Comparison of ENCODE assay signal across 8 cellular contexts in genomic region chr16:31458835-31459721, GRCh38. TPM values are rescaled to one million over a fixed set of nuclear protein-coding genes. Genes with fewer than 3 reads are reported as not detected.
DNase-seq lines count a peak whose midpoint lies in the region; ATAC-seq, FAIRE-seq and TF ChIP-seq lines count a peak whose summit lies in the region.

TSS of gene ARMC5 (plus strand) at chr16:31459501. CDS start at chr16:31459525, 24 bp downstream.

- peak within 1 kb of the TSS; percentile 94 for H3K4me3 ChIP-seq in upper lobe of right lung

- intact Hi-C loops in cardiac septum (cut with DNase I) = loop anchor here (5.0 to 10.0 kb wide), 5 partner anchors 48 to 504 kb away; partner anchors contain the start of genes RUSF1, SETD1A and ZNF267
- intact Hi-C loops in posterior cingulate gyrus (cut with DNase I) = loop anchor here (5.0 to 10.0 kb wide), 5 partner anchors 256 to 504 kb away; partner anchors contain the start of genes FUS, KAT8, SETD1A and ZNF646
- intact Hi-C loops in upper lobe of right lung (cut with DNase I) = no loop called here

- ATAC-seq in HG02840 (IDR thresholded peaks at IDR 0.05; ENCODE audit: low FRiP score, unreplicated experiment) = peak; percentile 79
- peak; percentile 88 for ATAC-seq in upper lobe of right lung

- peaks cover 45% of the 10 kb centered on the region for H3K4me1 ChIP-seq in upper lobe of right lung

- WGBS in adipose tissue, 3 donors = 0 to 1% (median 1%) methylated on average over 98 of the region's 98 CpGs

- H3K27ac ChIP-seq in adipose tissue (ENCODE audit: low read depth, low read length) (peak within 1 kb of the TSS; percentile 98), upper lobe of right lung (peak within 1 kb of the TSS; percentile 100)

- H3K27me3 ChIP-seq in upper lobe of right lung = no peaks in the 10 kb centered on the region

- no peaks in the 10 kb centered on the region for H3K9me3 ChIP-seq in upper lobe of right lung

- DNase-seq in GM12891 (ENCODE audit: insufficient read length, low spot score) (peak; percentile 79), NCI-H1436 (lab: John Stamatoyannopoulos, UW) (peak; percentile 95), T follicular helper cell (ENCODE audit: low read depth) (peak; percentile 96), cardiac septum (ENCODE audit: low spot score) (peak; percentile 98), posterior cingulate gyrus (peak; percentile 96 to 100 (median 98)), upper lobe of right lung (peak; percentile 99)

- TF ChIP-seq POLR2A in GM12891 (IDR thresholded peaks at IDR 0.05; ENCODE audit: low read depth, low read length) = peak; percentile 88

- FAIRE-seq in GM12891 (lab: Jason Lieb, UNC) = no peak

- H3K36me3 ChIP-seq in upper lobe of right lung = peaks cover 21% of the 10 kb centered on the region

- TF ChIP-seq CTCF in upper lobe of right lung (IDR thresholded peaks at IDR 0.05) = peak; percentile 61

TF ChIP-seq in GM12891, 5 proteins besides CTCF, POLR2A, EP300 and RAD21:
- TF ChIP-seq POLR2AphosphoS5 (IDR thresholded peaks at IDR 0.05; ENCODE audit: low read depth, low read length) (peak; percentile 91), PAX5 (IDR thresholded peaks at IDR 0.05; ENCODE audit: insufficient read depth, low read length, severe bottlenecking) (peak; percentile 49), SPI1 (IDR thresholded peaks at IDR 0.05; ENCODE audit: low read depth, low read length) (peak; percentile 83), POU2F2 (IDR thresholded peaks at IDR 0.05; ENCODE audit: low read depth, low read length) (peak; percentile 73; the same call in 1 of the 2 replicates), TAF1 (IDR thresholded peaks at IDR 0.05; ENCODE audit: low read depth, low read length) (peak; percentile 91)

RNA-seq across cellular contexts. Expression of gene ARMC5, which starts in this region (rescaled TPM):
- polyA plus RNA-seq in GM12891 (2012; ENCODE audit: low read depth, missing spikeins) = 7.6 TPM
- polyA plus RNA-seq in adipose tissue = 10 to 100 TPM in 2 of 3 donors, 1 to 10 TPM in 1; 5.9 to 12.3 (median 10.3) TPM
- 6.2 TPM for total RNA-seq in cardiac septum
- 10.8 TPM for total RNA-seq in upper lobe of right lung

Comparison
In these comparisons a context has a peak if more than half of its experiments do, and no peak if none do; other contexts are left out.
1. Peak in every context shown above with its lines: DNase-seq, ATAC-seq, H3K4me3 ChIP-seq and H3K27ac ChIP-seq.